ENCODE assay signal across 8 cellular contexts in the genomic region with DNA sequence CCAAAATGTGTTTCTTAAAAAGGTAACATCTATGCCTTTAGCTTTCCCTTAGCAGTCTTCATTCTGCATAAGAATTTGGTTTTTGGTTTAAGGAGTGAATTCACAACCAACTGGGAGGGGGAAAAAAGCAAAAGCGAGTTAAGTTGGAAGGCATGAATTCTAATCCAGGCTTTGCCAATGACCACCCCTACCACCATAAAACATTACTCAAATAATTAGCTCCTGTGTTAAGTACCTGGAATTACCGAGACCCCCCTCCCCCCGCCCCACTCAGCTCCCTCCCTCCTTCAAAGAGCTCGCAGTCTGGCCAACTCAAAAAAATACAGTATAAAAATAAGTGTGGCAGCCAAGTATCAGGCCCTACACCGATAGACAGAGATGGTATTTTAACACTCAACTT. TPM values are rescaled to one million over a fixed set of nuclear protein-coding genes. Genes with fewer than 3 reads are reported as not detected.
DNase-seq lines count a peak whose midpoint lies in the region; TF ChIP-seq lines count a peak whose summit lies in the region.

No MANE protein-coding gene starts in this region.

- 2% methylated on average over 5 of the region's 5 CpGs for WGBS in esophagus, 2 donors

- CTCF ChIA-PET in RWPE1 (lab: Yijun Ruan, JAX): interaction anchor here (0.6 to 0.7 kb wide), 3 partner anchors 184 to 225 kb away, joined by 3 to 6 read pairs (median 3); no protein-coding TSS in a partner anchor

- TF ChIP-seq CTCF in GM06990 (IDR thresholded peaks at IDR 0.05; ENCODE audit: insufficient read depth, low read length, poor library complexity, severe bottlenecking) (no peak), RWPE1 (conservative IDR thresholded peaks at IDR 0.05; ENCODE audit: low read depth) (no peak), progenitor cell of endocrine pancreas (IDR thresholded peaks at IDR 0.05; ENCODE audit: unreplicated experiment) (no peak)

- H3K27me3 ChIP-seq in GM06990 (replicated peaks; ENCODE audit: control insufficient read depth, insufficient read depth, low read length) (no peaks in the 10 kb centered on the region), esophagus (ENCODE audit: control insufficient read depth in 1 of 2, insufficient read depth in 2 of 2, low read length in 2 of 2) (no peaks in the 10 kb centered on the region)

- H3K36me3 ChIP-seq in GM06990 (ENCODE audit: control insufficient read depth, insufficient read depth, low read length) (peaks cover 4% of the 10 kb centered on the region), esophagus (ENCODE audit: control insufficient read depth in 2 of 2, insufficient read depth in 2 of 2, low read length in 1 of 2) (peaks cover 0 to 2% of the 10 kb centered on the region in 2 donors)

- POLR2A ChIA-PET in RWPE1 (lab: Yijun Ruan, JAX; ENCODE audit: low non-redundant PET): no interaction called here

- H3K9me3 ChIP-seq in esophagus (ENCODE audit: control insufficient read depth in 2 of 2, insufficient read depth in 1 of 2, low read depth in 1 of 2, low read length in 1 of 2): no peaks in the 10 kb centered on the region

- peaks cover 23% of the 10 kb centered on the region for H3K4me1 Mint-ChIP-seq in progenitor cell of endocrine pancreas (ENCODE audit: low read depth)

- DNase-seq in GM06990 (ENCODE audit: extremely low read depth, insufficient read length) (peak; percentile 8), RWPE1 (ENCODE audit: low spot score) (no peak), progenitor cell of endocrine pancreas (ENCODE audit: low spot score, unreplicated experiment) (no peak), CD1c-positive myeloid dendritic cell (ENCODE audit: extremely low spot score) (no peak), amniotic stem cell (lab: John Stamatoyannopoulos, UW) (no peak), DMS114 treated with DMSO at 0.1 percent for 48 hours (lab: John Stamatoyannopoulos, UW; ENCODE audit: unreplicated experiment) (no peak), iPS-NIHi7 (ENCODE audit: extremely low spot score) (no peak)

- H3K9me3 Mint-ChIP-seq in progenitor cell of endocrine pancreas (ENCODE audit: low read depth): no peaks in the 10 kb centered on the region

- peaks cover 0 to 6% of the 10 kb centered on the region in 2 donors for H3K4me1 ChIP-seq in esophagus (ENCODE audit: control insufficient read depth in 2 of 2, insufficient read depth in 2 of 2, low read length in 1 of 2)

- peak overlapping the region; percentile 99 for H3K4me3 Mint-ChIP-seq in progenitor cell of endocrine pancreas (ENCODE audit: low read depth)

- peaks cover 7% of the 10 kb centered on the region for H3K36me3 Mint-ChIP-seq in progenitor cell of endocrine pancreas (ENCODE audit: insufficient read depth)

- peak overlapping the region; percentile 97 for H3K4me3 ChIP-seq in GM06990 (replicated peaks; ENCODE audit: low read depth, low read length)
- peak overlapping the region; percentile 97 to 100 for H3K4me3 ChIP-seq in esophagus (ENCODE audit: low read depth in 1 of 2, low read length in 2 of 2)

- peak overlapping the region; percentile 100 for H3K27ac Mint-ChIP-seq in progenitor cell of endocrine pancreas

- H3K27ac ChIP-seq in RWPE1: peak overlapping the region; percentile 95
- peak overlapping the region in 1 of 2 donors; percentile 98 for H3K27ac ChIP-seq in esophagus (ENCODE audit: low read depth in 2 of 2, low read length in 1 of 2)

- H3K27me3 Mint-ChIP-seq in progenitor cell of endocrine pancreas: no peaks in the 10 kb centered on the region

RNA-seq across cellular contexts. Expression of gene ATG12, which starts 0.5 kb away (rescaled TPM):
- 10 to 100 TPM; 15.3 to 19.5 TPM for polyA plus RNA-seq in esophagus
- total RNA-seq in progenitor cell of endocrine pancreas: 46.7 and 53.9 TPM in 2 replicates

RNA-seq across cellular contexts. Expression of gene AP3S1, which starts 0.9 kb away (rescaled TPM):
- polyA plus RNA-seq in esophagus: 10 to 100 TPM; 60.5 to 79.4 TPM
- total RNA-seq in progenitor cell of endocrine pancreas: 60.8 and 65.3 TPM in 2 replicates

RNA-seq across cellular contexts. Expression of gene CDO1, which starts 24.4 kb away (rescaled TPM):
- polyA plus RNA-seq in esophagus: 1 to 10 TPM in 1 of 2 donors, under 1 TPM in 1; 0.41 to 1.5 TPM
- total RNA-seq in progenitor cell of endocrine pancreas: 24.6 and 25.1 TPM in 2 replicates
